Comparison of ENCODE assay signal across 8 cellular contexts in the genomic region with DNA sequence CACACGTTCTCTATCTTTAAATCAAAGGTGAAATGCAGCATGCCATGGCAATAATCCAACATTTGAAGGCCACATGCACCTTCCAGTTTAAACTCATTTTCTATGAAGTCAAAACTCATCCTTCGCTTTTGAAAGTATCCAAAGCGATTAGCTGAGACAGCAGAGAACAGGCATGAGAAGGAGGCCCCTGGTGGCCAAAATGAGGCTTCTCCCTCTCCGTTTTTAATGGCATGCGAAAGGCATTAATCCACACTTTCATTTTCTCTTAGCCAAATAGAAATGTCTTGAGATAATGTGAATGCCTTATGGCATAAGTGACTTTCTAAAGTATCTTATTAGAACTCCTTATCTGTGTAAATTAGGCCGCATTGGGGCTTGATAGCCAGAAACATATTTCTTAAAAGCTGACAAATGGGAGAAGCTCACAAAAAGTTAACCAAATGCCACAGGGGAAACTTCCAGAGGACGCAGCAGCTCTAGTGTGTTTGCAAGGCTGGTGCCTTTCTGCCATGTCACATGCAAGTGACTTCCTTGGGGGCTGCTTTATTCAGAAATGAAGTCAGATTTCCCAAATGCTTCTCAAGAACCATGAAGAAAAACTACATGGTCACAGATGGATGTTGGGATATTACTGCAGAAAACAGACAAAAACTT.
DNase-seq lines count a peak whose midpoint lies in the region; ATAC-seq and TF ChIP-seq lines count a peak whose summit lies in the region.

No MANE protein-coding gene starts in this region.

- H3K4me3 ChIP-seq in epithelial cell of proximal tubule (ENCODE audit: low read depth, low read length) (no peak overlapping the region), retinal pigment epithelial cell (ENCODE audit: low read length) (no peak overlapping the region)

- peak; percentile 35 for DNase-seq in NCI-H146 treated with DMSO at 0.1 percent for 48 hours (lab: John Stamatoyannopoulos, UW; ENCODE audit: unreplicated experiment)
- DNase-seq in epithelial cell of proximal tubule (ENCODE audit: low read depth), result no peak
- DNase-seq in retinal pigment epithelial cell (ENCODE audit: low read depth), result no peak
- DNase-seq in stimulated activated CD4-positive, alpha-beta T cell treated with anti-CD3 and anti-CD28 coated beads, Interleukin-15, amount 100 ng/mL, for 24 hours, result no peak

- TF ChIP-seq CTCF in epithelial cell of proximal tubule (conservative IDR thresholded peaks at IDR 0.05; ENCODE audit: low read depth, low read length) (peak; percentile 65), retinal pigment epithelial cell (conservative IDR thresholded peaks at IDR 0.05; ENCODE audit: low read depth, low read length) (peak; percentile 52)

- ATAC-seq in GM18517 (IDR thresholded peaks at IDR 0.05; ENCODE audit: unreplicated experiment) (peak; percentile 74), GM21390 (IDR thresholded peaks at IDR 0.05; ENCODE audit: unreplicated experiment) (no peak), HG02840 (IDR thresholded peaks at IDR 0.05; ENCODE audit: low FRiP score, unreplicated experiment) (no peak), HG03135 (IDR thresholded peaks at IDR 0.05; ENCODE audit: unreplicated experiment) (no peak)
